ENCODE assay signal across 1 cellular context in genomic region chr5:139273572-139274264, GRCh38.
TF ChIP-seq lines count a peak whose summit lies in the region.

No MANE protein-coding gene starts in this region.

TF ChIP-seq in WTC11, 78 proteins besides CTCF, POLR2A, EP300 and RAD21 (continued from another document):
- 0 out of 2 replicates have a peak, but pooled peaks have one; percentile 31 for TF ChIP-seq E2F1 (CRISPR knock-in tag; IDR thresholded peaks at IDR 0.05)
- no peak for TF ChIP-seq ATF6 (CRISPR knock-in tag; IDR thresholded peaks at IDR 0.05)
- peak; percentile 78; the same call in 1 of the 2 replicates for TF ChIP-seq TEAD1 (CRISPR knock-in tag; IDR thresholded peaks at IDR 0.05)
- TF ChIP-seq TP53 (CRISPR knock-in tag; IDR thresholded peaks at IDR 0.05), result no peak
- TF ChIP-seq, protein P1, sequence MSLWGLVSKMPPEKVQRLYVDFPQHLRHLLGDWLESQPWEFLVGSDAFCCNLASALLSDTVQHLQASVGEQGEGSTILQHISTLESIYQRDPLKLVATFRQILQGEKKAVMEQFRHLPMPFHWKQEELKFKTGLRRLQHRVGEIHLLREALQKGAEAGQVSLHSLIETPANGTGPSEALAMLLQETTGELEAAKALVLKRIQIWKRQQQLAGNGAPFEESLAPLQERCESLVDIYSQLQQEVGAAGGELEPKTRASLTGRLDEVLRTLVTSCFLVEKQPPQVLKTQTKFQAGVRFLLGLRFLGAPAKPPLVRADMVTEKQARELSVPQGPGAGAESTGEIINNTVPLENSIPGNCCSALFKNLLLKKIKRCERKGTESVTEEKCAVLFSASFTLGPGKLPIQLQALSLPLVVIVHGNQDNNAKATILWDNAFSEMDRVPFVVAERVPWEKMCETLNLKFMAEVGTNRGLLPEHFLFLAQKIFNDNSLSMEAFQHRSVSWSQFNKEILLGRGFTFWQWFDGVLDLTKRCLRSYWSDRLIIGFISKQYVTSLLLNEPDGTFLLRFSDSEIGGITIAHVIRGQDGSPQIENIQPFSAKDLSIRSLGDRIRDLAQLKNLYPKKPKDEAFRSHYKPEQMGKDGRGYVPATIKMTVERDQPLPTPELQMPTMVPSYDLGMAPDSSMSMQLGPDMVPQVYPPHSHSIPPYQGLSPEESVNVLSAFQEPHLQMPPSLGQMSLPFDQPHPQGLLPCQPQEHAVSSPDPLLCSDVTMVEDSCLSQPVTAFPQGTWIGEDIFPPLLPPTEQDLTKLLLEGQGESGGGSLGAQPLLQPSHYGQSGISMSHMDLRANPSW (CRISPR knock-in tag; conservative IDR thresholded peaks at IDR 0.05; ENCODE audit: low read depth), result no peak
- TF ChIP-seq ZNF416 (CRISPR knock-in tag; IDR thresholded peaks at IDR 0.05), result 0 out of 2 replicates have a peak, but pooled peaks have one; percentile 59
- TF ChIP-seq, protein P2, sequence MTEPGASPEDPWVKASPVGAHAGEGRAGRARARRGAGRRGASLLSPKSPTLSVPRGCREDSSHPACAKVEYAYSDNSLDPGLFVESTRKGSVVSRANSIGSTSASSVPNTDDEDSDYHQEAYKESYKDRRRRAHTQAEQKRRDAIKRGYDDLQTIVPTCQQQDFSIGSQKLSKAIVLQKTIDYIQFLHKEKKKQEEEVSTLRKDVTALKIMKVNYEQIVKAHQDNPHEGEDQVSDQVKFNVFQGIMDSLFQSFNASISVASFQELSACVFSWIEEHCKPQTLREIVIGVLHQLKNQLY (CRISPR knock-in tag; IDR thresholded peaks at IDR 0.05), result no peak
- TF ChIP-seq MXD4 (CRISPR knock-in tag; IDR thresholded peaks at IDR 0.05; ENCODE audit: borderline replicate concordance), result no peak
- TF ChIP-seq PRRX2 (CRISPR knock-in tag; IDR thresholded peaks at IDR 0.05), result no peak
- TF ChIP-seq, protein P3, sequence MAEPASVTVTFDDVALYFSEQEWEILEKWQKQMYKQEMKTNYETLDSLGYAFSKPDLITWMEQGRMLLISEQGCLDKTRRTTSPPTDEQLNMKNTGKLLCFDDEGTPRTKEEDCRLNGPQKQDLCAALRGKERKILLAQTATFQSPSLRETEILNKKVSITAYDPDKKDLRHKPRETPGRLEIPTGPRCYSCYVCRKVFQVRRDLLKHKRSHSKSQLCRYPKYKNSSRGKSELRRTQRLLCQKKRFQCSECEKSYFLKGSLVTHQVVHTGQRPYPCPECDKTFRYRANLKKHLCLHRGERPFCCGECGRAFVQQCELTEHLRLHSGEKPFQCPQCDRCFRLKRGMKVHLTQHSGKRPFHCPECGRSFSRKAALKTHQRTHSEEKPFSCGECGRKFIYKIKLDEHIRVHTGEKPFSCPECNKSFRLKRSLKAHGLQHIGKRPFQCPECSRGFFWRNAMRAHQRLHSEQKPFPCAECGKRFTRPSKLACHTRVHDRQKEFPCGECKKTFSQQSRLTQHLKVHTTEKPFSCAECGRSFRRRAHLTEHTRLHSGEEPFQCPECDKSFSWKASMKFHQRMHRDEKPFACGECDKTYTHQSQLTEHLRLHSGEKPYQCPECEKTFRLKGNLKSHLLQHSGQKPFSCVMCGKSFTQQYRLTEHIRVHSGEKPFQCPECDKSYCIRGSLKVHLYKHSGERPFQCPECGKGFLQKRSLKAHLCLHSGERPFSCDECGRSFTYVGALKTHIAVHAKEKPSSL (CRISPR knock-in tag; conservative IDR thresholded peaks at IDR 0.05), result no peak
- TF ChIP-seq PRDM15 (CRISPR knock-in tag; IDR thresholded peaks at IDR 0.05), result peak; percentile 56
- TF ChIP-seq NR3C1 (CRISPR knock-in tag; conservative IDR thresholded peaks at IDR 0.05; ENCODE audit: low read depth), result no peak
- TF ChIP-seq, protein P4, sequence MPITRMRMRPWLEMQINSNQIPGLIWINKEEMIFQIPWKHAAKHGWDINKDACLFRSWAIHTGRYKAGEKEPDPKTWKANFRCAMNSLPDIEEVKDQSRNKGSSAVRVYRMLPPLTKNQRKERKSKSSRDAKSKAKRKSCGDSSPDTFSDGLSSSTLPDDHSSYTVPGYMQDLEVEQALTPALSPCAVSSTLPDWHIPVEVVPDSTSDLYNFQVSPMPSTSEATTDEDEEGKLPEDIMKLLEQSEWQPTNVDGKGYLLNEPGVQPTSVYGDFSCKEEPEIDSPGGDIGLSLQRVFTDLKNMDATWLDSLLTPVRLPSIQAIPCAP (CRISPR knock-in tag; IDR thresholded peaks at IDR 0.05), result no peak
- TF ChIP-seq NR1H2 (CRISPR knock-in tag; IDR thresholded peaks at IDR 0.05), result no peak
- no peak; the same call in 1 of the 2 replicates for TF ChIP-seq ESRRA (CRISPR knock-in tag; IDR thresholded peaks at IDR 0.05; ENCODE audit: borderline replicate concordance)
- no peak for TF ChIP-seq SMAD4 (CRISPR knock-in tag; IDR thresholded peaks at IDR 0.05)
- TF ChIP-seq, protein P5, sequence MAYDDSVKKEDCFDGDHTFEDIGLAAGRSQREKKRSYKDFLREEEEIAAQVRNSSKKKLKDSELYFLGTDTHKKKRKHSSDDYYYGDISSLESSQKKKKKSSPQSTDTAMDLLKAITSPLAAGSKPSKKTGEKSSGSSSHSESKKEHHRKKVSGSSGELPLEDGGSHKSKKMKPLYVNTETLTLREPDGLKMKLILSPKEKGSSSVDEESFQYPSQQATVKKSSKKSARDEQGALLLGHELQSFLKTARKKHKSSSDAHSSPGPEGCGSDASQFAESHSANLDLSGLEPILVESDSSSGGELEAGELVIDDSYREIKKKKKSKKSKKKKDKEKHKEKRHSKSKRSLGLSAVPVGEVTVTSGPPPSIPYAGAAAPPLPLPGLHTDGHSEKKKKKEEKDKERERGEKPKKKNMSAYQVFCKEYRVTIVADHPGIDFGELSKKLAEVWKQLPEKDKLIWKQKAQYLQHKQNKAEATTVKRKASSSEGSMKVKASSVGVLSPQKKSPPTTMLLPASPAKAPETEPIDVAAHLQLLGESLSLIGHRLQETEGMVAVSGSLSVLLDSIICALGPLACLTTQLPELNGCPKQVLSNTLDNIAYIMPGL (CRISPR knock-in tag; IDR thresholded peaks at IDR 0.05), result no peak
- TF ChIP-seq, protein P6, sequence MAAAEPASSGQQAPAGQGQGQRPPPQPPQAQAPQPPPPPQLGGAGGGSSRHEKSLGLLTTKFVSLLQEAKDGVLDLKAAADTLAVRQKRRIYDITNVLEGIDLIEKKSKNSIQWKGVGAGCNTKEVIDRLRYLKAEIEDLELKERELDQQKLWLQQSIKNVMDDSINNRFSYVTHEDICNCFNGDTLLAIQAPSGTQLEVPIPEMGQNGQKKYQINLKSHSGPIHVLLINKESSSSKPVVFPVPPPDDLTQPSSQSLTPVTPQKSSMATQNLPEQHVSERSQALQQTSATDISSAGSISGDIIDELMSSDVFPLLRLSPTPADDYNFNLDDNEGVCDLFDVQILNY (CRISPR knock-in tag; IDR thresholded peaks at IDR 0.05), result no peak; the same call in 1 of the 2 replicates
- no peak for TF ChIP-seq HMGA2 (CRISPR knock-in tag; IDR thresholded peaks at IDR 0.05)
- 0 out of 2 replicates have a peak, but pooled peaks have one; percentile 29 for TF ChIP-seq GABPB1 (CRISPR knock-in tag; IDR thresholded peaks at IDR 0.05)
- TF ChIP-seq, protein P7, sequence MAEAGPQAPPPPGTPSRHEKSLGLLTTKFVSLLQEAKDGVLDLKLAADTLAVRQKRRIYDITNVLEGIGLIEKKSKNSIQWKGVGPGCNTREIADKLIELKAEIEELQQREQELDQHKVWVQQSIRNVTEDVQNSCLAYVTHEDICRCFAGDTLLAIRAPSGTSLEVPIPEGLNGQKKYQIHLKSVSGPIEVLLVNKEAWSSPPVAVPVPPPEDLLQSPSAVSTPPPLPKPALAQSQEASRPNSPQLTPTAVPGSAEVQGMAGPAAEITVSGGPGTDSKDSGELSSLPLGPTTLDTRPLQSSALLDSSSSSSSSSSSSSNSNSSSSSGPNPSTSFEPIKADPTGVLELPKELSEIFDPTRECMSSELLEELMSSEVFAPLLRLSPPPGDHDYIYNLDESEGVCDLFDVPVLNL (CRISPR knock-in tag; IDR thresholded peaks at IDR 0.05; ENCODE audit: borderline replicate concordance, low read depth), result no peak
- TF ChIP-seq JUN (CRISPR knock-in tag; IDR thresholded peaks at IDR 0.05), result no peak
- TF ChIP-seq, protein P8, sequence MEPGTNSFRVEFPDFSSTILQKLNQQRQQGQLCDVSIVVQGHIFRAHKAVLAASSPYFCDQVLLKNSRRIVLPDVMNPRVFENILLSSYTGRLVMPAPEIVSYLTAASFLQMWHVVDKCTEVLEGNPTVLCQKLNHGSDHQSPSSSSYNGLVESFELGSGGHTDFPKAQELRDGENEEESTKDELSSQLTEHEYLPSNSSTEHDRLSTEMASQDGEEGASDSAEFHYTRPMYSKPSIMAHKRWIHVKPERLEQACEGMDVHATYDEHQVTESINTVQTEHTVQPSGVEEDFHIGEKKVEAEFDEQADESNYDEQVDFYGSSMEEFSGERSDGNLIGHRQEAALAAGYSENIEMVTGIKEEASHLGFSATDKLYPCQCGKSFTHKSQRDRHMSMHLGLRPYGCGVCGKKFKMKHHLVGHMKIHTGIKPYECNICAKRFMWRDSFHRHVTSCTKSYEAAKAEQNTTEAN (CRISPR knock-in tag; IDR thresholded peaks at IDR 0.05), result no peak; the same call in 1 of the 2 replicates
- TF ChIP-seq ZNF671 (CRISPR knock-in tag; IDR thresholded peaks at IDR 0.05), result no peak
- TF ChIP-seq, protein P9, sequence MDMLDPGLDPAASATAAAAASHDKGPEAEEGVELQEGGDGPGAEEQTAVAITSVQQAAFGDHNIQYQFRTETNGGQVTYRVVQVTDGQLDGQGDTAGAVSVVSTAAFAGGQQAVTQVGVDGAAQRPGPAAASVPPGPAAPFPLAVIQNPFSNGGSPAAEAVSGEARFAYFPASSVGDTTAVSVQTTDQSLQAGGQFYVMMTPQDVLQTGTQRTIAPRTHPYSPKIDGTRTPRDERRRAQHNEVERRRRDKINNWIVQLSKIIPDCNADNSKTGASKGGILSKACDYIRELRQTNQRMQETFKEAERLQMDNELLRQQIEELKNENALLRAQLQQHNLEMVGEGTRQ (CRISPR knock-in tag; IDR thresholded peaks at IDR 0.05), result peak; percentile 26; the same call in 1 of the 2 replicates
- peak; percentile 88 for TF ChIP-seq FOXP1 (CRISPR knock-in tag; IDR thresholded peaks at IDR 0.05; ENCODE audit: borderline replicate concordance)
- TF ChIP-seq GRHL2 (CRISPR knock-in tag; IDR thresholded peaks at IDR 0.05; ENCODE audit: insufficient replicate concordance, severe bottlenecking), result no peak
- TF ChIP-seq NFYB (CRISPR knock-in tag; conservative IDR thresholded peaks at IDR 0.05; ENCODE audit: low read depth), result no peak
- peak; percentile 54; the same call in 1 of the 2 replicates for TF ChIP-seq ZNF281 (CRISPR knock-in tag; IDR thresholded peaks at IDR 0.05)
- no peak for TF ChIP-seq NFE2L1 (CRISPR knock-in tag; IDR thresholded peaks at IDR 0.05)
